1 cellular context compared by ENCODE assay signal in genomic region chr11:120391297-120391696, GRCh38.
TF ChIP-seq lines count a peak whose summit lies in the region.

No MANE protein-coding gene starts in this region.

TF ChIP-seq in HepG2, 621 proteins besides CTCF, POLR2A, EP300 and RAD21 (continued from another document and continues in another):
- TF ChIP-seq TFE3 (CRISPR knock-in tag; IDR thresholded peaks at IDR 0.05) (no peak), ZSCAN20 (CRISPR knock-in tag; IDR thresholded peaks at IDR 0.05; ENCODE audit: borderline replicate concordance) (no peak), ZNF629 (CRISPR knock-in tag; conservative IDR thresholded peaks at IDR 0.05) (no peak), PRPF4 (IDR thresholded peaks at IDR 0.05; ENCODE audit: low read depth, low read length, poor library complexity, severe bottlenecking) (no peak), HOXA7 (CRISPR knock-in tag; IDR thresholded peaks at IDR 0.05) (no peak), MAFK (conservative IDR thresholded peaks at IDR 0.05 in 1 of 2, IDR thresholded peaks at IDR 0.05 in 1 of 2; ENCODE audit: low read length in 2 of 2) (peak in 1 of 2 experiments; percentile 60; a peak in 1 of 4 replicates), ZNF773 (CRISPR knock-in tag; IDR thresholded peaks at IDR 0.05; ENCODE audit: borderline replicate concordance) (no peak), ZNF614 (CRISPR knock-in tag; IDR thresholded peaks at IDR 0.05; ENCODE audit: borderline replicate concordance) (0 out of 2 replicates have a peak, but pooled peaks have one; percentile 35), XBP1 (CRISPR knock-in tag; IDR thresholded peaks at IDR 0.05) (no peak), MTA1 (CRISPR knock-in tag; IDR thresholded peaks at IDR 0.05; ENCODE audit: borderline replicate concordance) (no peak), CREM (IDR thresholded peaks at IDR 0.05) (no peak), CREM (CRISPR knock-in tag; IDR thresholded peaks at IDR 0.05) (no peak), PPARG (CRISPR knock-in tag; conservative IDR thresholded peaks at IDR 0.05) (no peak), ZBTB21 (CRISPR knock-in tag; IDR thresholded peaks at IDR 0.05) (no peak), TEF (CRISPR knock-in tag; IDR thresholded peaks at IDR 0.05) (no peak), PRDM10 (CRISPR knock-in tag; IDR thresholded peaks at IDR 0.05; ENCODE audit: low read depth) (no peak), CEBPG (CRISPR knock-in tag; IDR thresholded peaks at IDR 0.05) (peak; percentile 6; the same call in 1 of the 2 replicates), HNRNPK (IDR thresholded peaks at IDR 0.05; ENCODE audit: low read depth, low read length, poor library complexity, severe bottlenecking) (no peak), ZMYM2 (CRISPR knock-in tag; IDR thresholded peaks at IDR 0.05) (no peak), MBD4 (IDR thresholded peaks at IDR 0.05; ENCODE audit: borderline replicate concordance, low read length) (no peak), ZNF30 (CRISPR knock-in tag; IDR thresholded peaks at IDR 0.05) (no peak), SPEN (CRISPR knock-in tag; IDR thresholded peaks at IDR 0.05; ENCODE audit: low read depth) (no peak), ELF4 (CRISPR knock-in tag; IDR thresholded peaks at IDR 0.05; ENCODE audit: borderline replicate concordance) (no peak), NCOR1 (IDR thresholded peaks at IDR 0.05; ENCODE audit: borderline replicate concordance, low read length) (peak; percentile 39; the same call in 1 of the 2 replicates), ZNF263 (CRISPR knock-in tag; IDR thresholded peaks at IDR 0.05) (no peak), HOMEZ (CRISPR knock-in tag; IDR thresholded peaks at IDR 0.05; ENCODE audit: low read depth) (peak; percentile 55; the same call in 1 of the 2 replicates), PITX1 (CRISPR knock-in tag; IDR thresholded peaks at IDR 0.05) (no peak), AFF4 (CRISPR knock-in tag; IDR thresholded peaks at IDR 0.05) (no peak), HES4 (CRISPR knock-in tag; IDR thresholded peaks at IDR 0.05; ENCODE audit: borderline replicate concordance) (no peak), NFKB2 (CRISPR knock-in tag; IDR thresholded peaks at IDR 0.05; ENCODE audit: borderline replicate concordance) (no peak), HOXD1 (CRISPR knock-in tag; IDR thresholded peaks at IDR 0.05) (no peak), THAP7 (CRISPR knock-in tag; IDR thresholded peaks at IDR 0.05) (no peak), ZNF142 (CRISPR knock-in tag; IDR thresholded peaks at IDR 0.05) (no peak), ZBTB34 (CRISPR knock-in tag; IDR thresholded peaks at IDR 0.05) (no peak), ZNF3 (CRISPR knock-in tag; IDR thresholded peaks at IDR 0.05) (no peak), ZNF234 (CRISPR knock-in tag; conservative IDR thresholded peaks at IDR 0.05) (no peak), ZNF83 (CRISPR knock-in tag; IDR thresholded peaks at IDR 0.05; ENCODE audit: borderline replicate concordance) (no peak), HCFC1 (IDR thresholded peaks at IDR 0.05; ENCODE audit: low read depth, low read length) (no peak), ZNF672 (CRISPR knock-in tag; IDR thresholded peaks at IDR 0.05) (no peak), ERF (CRISPR knock-in tag; IDR thresholded peaks at IDR 0.05) (0 out of 2 replicates have a peak, but pooled peaks have one; percentile 28)
